8 cellular contexts compared by ENCODE assay signal in the genomic region with DNA sequence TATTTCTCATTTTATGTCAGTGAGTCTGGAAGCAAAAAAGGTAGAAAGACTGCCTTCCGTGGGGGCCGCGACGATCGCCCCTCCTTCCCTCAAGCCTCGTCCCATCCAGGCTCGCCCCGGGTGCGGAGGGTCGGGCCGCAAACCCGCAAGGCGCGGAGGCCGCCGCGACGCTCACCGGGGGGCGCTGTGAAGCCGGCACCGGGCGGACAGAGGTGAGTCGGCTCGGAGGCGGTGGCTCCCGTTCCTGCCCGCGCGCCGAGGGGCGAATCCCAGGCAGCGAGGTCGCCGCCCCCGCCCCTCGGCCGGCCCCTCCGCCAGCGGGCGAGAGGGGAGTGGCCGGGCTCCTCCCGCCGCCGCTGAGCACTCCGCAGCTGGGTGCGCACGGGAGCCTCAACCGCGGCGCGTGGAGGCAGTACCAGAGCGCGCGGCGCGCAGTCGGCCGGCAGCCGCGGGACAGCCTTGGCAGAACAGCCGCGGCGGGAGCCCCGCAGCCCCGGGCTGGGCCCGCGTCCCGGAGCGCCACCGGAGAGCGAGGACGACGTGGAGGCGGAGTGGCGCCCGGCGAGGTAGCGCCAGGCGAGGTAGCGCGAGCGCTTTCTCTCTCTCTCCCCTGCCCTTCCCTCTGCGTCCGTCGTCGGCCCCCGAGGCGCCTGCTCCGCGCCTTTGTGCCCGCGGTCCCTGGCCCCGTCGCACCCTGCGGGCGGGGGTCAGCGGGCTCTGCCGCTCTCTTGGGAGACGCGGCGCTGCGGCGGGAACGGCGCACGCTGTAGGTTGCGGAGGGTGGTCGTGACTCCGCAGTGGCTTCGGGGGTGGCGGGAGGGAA. TPM values are rescaled to one million over a fixed set of nuclear protein-coding genes. Genes with fewer than 3 reads are reported as not detected.
A peak's percentile ranks its signal among the peaks of the same experiment; 100 is the strongest.
DNase-seq lines count a peak whose midpoint lies in the region; ATAC-seq and TF ChIP-seq lines count a peak whose summit lies in the region.

A gene (plus strand): TSS at position 359 of the 823 bp plus-strand sequence. CDS start 31,492 bp downstream, outside the sequence.

- H3K36me3 ChIP-seq in body of pancreas (replicated peaks in 1 of 2; ENCODE audit: insufficient read depth in 1 of 2, low read depth in 2 of 2) (no peaks in the 10 kb centered on the region), iPS-20b (ENCODE audit: insufficient read depth, low read depth, low read length) (no peaks in the 10 kb centered on the region), spleen (no peaks in the 10 kb centered on the region)

- H2BK15ac ChIP-seq in H9 (ENCODE audit: low read depth, low read length): 0 out of 2 replicates have a peak within 1 kb of the TSS, but pooled peaks have one; percentile 42

- H2BK120ac ChIP-seq in H9 (ENCODE audit: low read depth, low read length, poor library complexity, severe bottlenecking): no peak within 1 kb of the TSS

- peaks cover 12% of the 10 kb centered on the region for H3K23me2 ChIP-seq in H9 (ENCODE audit: insufficient read length, low read depth, low read length, poor library complexity, severe bottlenecking)

- no peak within 1 kb of the TSS for H3K23ac ChIP-seq in H9 (ENCODE audit: insufficient read length, low read depth, low read length)

- peaks cover 22% of the 10 kb centered on the region; the same call in 1 of the 2 replicates for H3K4me1 ChIP-seq in H9 (ENCODE audit: insufficient read depth, low read length)
- H3K4me1 ChIP-seq in body of pancreas: peaks cover 48% of the 10 kb centered on the region
- peaks cover 33% of the 10 kb centered on the region for H3K4me1 ChIP-seq in iPS-20b (ENCODE audit: insufficient read depth, low read length)
- H3K4me1 ChIP-seq in spleen: peaks cover 0 to 52% (median 16%) of the 10 kb centered on the region in 6 donors

- H3T11ph ChIP-seq in H9 (ENCODE audit: low read length): peak within 1 kb of the TSS; percentile 67

- H4K20me1 ChIP-seq in H9 (ENCODE audit: control insufficient read depth, insufficient read depth, insufficient read length): no peaks in the 10 kb centered on the region

- no peaks in the 10 kb centered on the region; a peak in 1 of 5 replicates for H3K9me3 Mint-ChIP-seq in H9

- WGBS in H9 (ENCODE audit: extremely low coverage, insufficient read length, low lambda C conversion rate): no CpG with 5 or more reads among the region's 112 CpGs
- WGBS in body of pancreas, 2 donors: 0% methylated on average over 8 to 81 of the region's 112 CpGs
- 0 to 1% (median 1%) methylated on average over 25 to 112 of the region's 112 CpGs for WGBS in spleen, 5 donors

- H3K4me3 ChIP-seq in body of pancreas (peak within 1 kb of the TSS; percentile 71 to 75), iPS-20b (ENCODE audit: low read length) (peak within 1 kb of the TSS; percentile 82), spleen (peak within 1 kb of the TSS; percentile 40 to 90 (median 67))

- H3K14ac ChIP-seq in H9 (ENCODE audit: insufficient read depth, low read length): peak within 1 kb of the TSS; percentile 97

- peak within 1 kb of the TSS; percentile 83 to 85 for H3K4me3 Mint-ChIP-seq in H9
- peak within 1 kb of the TSS; percentile 87 for H3K4me3 Mint-ChIP-seq in T-helper 17 cell

- peak within 1 kb of the TSS; percentile 83 for H4K5ac ChIP-seq in H9 (ENCODE audit: insufficient read length, low read depth, low read length)

- no peak within 1 kb of the TSS for H2AK5ac ChIP-seq in H9 (ENCODE audit: insufficient read length, low read length)

- H2BK5ac ChIP-seq in H9 (ENCODE audit: insufficient read length, low read length): peak within 1 kb of the TSS; percentile 62

- H3K27ac Mint-ChIP-seq in H9 (peak within 1 kb of the TSS; percentile 90 to 97 (median 96)), T-helper 17 cell (no peak within 1 kb of the TSS)

- H3K36me3 Mint-ChIP-seq in H9 (ENCODE audit: insufficient read depth in 1 of 3, low read depth in 3 of 3) (peaks cover 0 to 1% (median 0%) of the 10 kb centered on the region in 3 experiments; a peak in 2 of 7 replicates), T-helper 17 cell (ENCODE audit: low read depth) (no peaks in the 10 kb centered on the region)

- H2AFZ ChIP-seq in H9 (ENCODE audit: low read length): no peak within 1 kb of the TSS

- H3K79me2 ChIP-seq in H9 (ENCODE audit: insufficient read depth, low read length): peaks cover 29% of the 10 kb centered on the region; the same call in 1 of the 2 replicates

- no peaks in the 10 kb centered on the region for H3K27me3 ChIP-seq in H9 (ENCODE audit: insufficient read depth, low read length)
- H3K27me3 ChIP-seq in body of pancreas: no peaks in the 10 kb centered on the region
- H3K27me3 ChIP-seq in iPS-20b (ENCODE audit: insufficient read depth, low read length): peaks cover 12% of the 10 kb centered on the region; the same call in 1 of the 2 replicates
- H3K27me3 ChIP-seq in spleen (replicated peaks in 1 of 7): peaks cover 0 to 41% (median 12%) of the 10 kb centered on the region in 7 donors

- H2BK20ac ChIP-seq in H9 (ENCODE audit: low read depth, low read length, poor library complexity, severe bottlenecking): no peak within 1 kb of the TSS

- TF ChIP-seq CTCF in H9 (conservative IDR thresholded peaks at IDR 0.05): peak; percentile 55; the same call in 2 of the 3 replicates
- peak; percentile 53 to 91 (median 65) for TF ChIP-seq CTCF in body of pancreas (IDR thresholded peaks at IDR 0.05)
- TF ChIP-seq CTCF in spleen (IDR thresholded peaks at IDR 0.05 in 8 of 11, conservative IDR thresholded peaks at IDR 0.05 in 3 of 11): peak in 9 of 11 experiments; percentile 17 to 61 (median 36)

- peak within 1 kb of the TSS; percentile 82 for H2BK12ac ChIP-seq in H9 (ENCODE audit: insufficient read length, low read depth, low read length)

- peak within 1 kb of the TSS; percentile 65; the same call in 1 of the 2 replicates for H3K4ac ChIP-seq in H9 (ENCODE audit: low read depth, low read length)

- H3K27me3 Mint-ChIP-seq in H9 (ENCODE audit: low read depth): peaks cover 18% of the 10 kb centered on the region
- peaks cover 35% of the 10 kb centered on the region for H3K27me3 Mint-ChIP-seq in T-helper 17 cell

- H3K18ac ChIP-seq in H9 (ENCODE audit: insufficient read length, low read depth, low read length): peak within 1 kb of the TSS; percentile 100

- TF ChIP-seq POLR2A in body of pancreas (IDR thresholded peaks at IDR 0.05) (peak; percentile 50 to 89 (median 68)), spleen (IDR thresholded peaks at IDR 0.05) (no peak)

- peak within 1 kb of the TSS; percentile 96 for H4K8ac ChIP-seq in H9 (replicated peaks; ENCODE audit: insufficient read length, low read depth, low read length)

- DNase-seq in Daoy (ENCODE audit: low read depth) (peak; percentile 92), H9 (peak; percentile 90), NCI-H1105 (lab: John Stamatoyannopoulos, UW) (peak; percentile 78), T-helper 17 cell (peak in 2 of 3 donors; percentile 17 to 19), body of pancreas (peak; percentile 87 to 94 (median 90)), spleen (peak; percentile 87), A172 (ENCODE audit: low spot score) (no peak)

- H3K79me1 ChIP-seq in H9 (ENCODE audit: insufficient read depth, low read depth, low read length, poor library complexity, severe bottlenecking): peaks cover 7% of the 10 kb centered on the region

- H3K4me1 Mint-ChIP-seq in H9 (peaks cover 40 to 43% of the 10 kb centered on the region in 2 experiments), T-helper 17 cell (peaks cover 8% of the 10 kb centered on the region)

- H4K91ac ChIP-seq in H9 (ENCODE audit: insufficient read length, low read depth, low read length): peak within 1 kb of the TSS; percentile 92

- peak within 1 kb of the TSS; percentile 84 for H3K27ac ChIP-seq in H9 (ENCODE audit: insufficient read length, low read depth, low read length)
- H3K27ac ChIP-seq in body of pancreas: peak within 1 kb of the TSS; percentile 70 to 93 (median 91)
- peak within 1 kb of the TSS; percentile 83 for H3K27ac ChIP-seq in iPS-20b (ENCODE audit: low read length)
- peak within 1 kb of the TSS; percentile 26 to 77 (median 70) for H3K27ac ChIP-seq in spleen

- intact Hi-C loops in body of pancreas (cut with DNase I): no loop called here
- intact Hi-C loops in spleen (cut with DNase I; ENCODE audit: low total_unique reads): no loop called here

- H3K9me3 ChIP-seq in H9 (ENCODE audit: control insufficient read depth, low read depth, low read length): no peaks in the 10 kb centered on the region
- H3K9me3 ChIP-seq in T-helper 17 cell (ENCODE audit: control insufficient read depth, low read length, poor library complexity, severe bottlenecking): no peaks in the 10 kb centered on the region
- H3K9me3 ChIP-seq in body of pancreas: no peaks in the 10 kb centered on the region
- H3K9me3 ChIP-seq in iPS-20b (ENCODE audit: insufficient read depth, low read depth, low read length): no peaks in the 10 kb centered on the region
- peaks cover 0 to 7% (median 0%) of the 10 kb centered on the region in 8 donors for H3K9me3 ChIP-seq in spleen

- ATAC-seq in T-helper 17 cell (peak; percentile 80), body of pancreas (peak; percentile 90)

- peak within 1 kb of the TSS; percentile 91 for H3K4me2 ChIP-seq in H9 (ENCODE audit: insufficient read depth, insufficient read length, low read length)

- no peak within 1 kb of the TSS for H3K56ac ChIP-seq in H9 (ENCODE audit: insufficient read length, low read depth, low read length)

- H3K9ac ChIP-seq in H9 (ENCODE audit: extremely low read depth, insufficient read length, low read length) (peak within 1 kb of the TSS; percentile 89), iPS-20b (ENCODE audit: low read depth, low read length) (peak within 1 kb of the TSS; percentile 95)

RNA-seq across cellular contexts. Expression of the gene that starts here (rescaled TPM):
- total RNA-seq in Daoy (2014; rRNA removed; shearing (Covaris generic)): 98.0 and 104 TPM in 2 replicates
- total RNA-seq in H9 (2021) (43.2 and 51.4 TPM in 2 replicates), T-helper 17 cell (under 1 TPM; 0.23 to 0.52 TPM), body of pancreas (10 to 100 TPM; 68.0 to 77.8 TPM), spleen (10 to 100 TPM; 11.3 to 25.8 (median 20.8) TPM)
- 1 to 10 TPM; 5.3 to 8.3 (median 8.1) TPM for polyA plus RNA-seq in spleen
- 4.1 and 4.9 TPM in 2 replicates for total RNA-seq in A172 (2014; rRNA removed; shearing (Covaris generic))

Comparison
In these comparisons a context has a peak if more than half of its experiments do, and no peak if none do; other contexts are left out.
1. Peak in DNase-seq and ATAC-seq in T-helper 17 cell; RNA of the gene not detected or under 1 TPM.
2. POLR2A ChIP-seq: peak in body of pancreas (3 of 3); none in spleen (0 of 3).
3. Peak in every context shown above with its lines, with median percentiles within 50 percentile points of each other: H3K27ac ChIP-seq, CTCF ChIP-seq and H3K4me3 ChIP-seq.